In the genomic region with DNA sequence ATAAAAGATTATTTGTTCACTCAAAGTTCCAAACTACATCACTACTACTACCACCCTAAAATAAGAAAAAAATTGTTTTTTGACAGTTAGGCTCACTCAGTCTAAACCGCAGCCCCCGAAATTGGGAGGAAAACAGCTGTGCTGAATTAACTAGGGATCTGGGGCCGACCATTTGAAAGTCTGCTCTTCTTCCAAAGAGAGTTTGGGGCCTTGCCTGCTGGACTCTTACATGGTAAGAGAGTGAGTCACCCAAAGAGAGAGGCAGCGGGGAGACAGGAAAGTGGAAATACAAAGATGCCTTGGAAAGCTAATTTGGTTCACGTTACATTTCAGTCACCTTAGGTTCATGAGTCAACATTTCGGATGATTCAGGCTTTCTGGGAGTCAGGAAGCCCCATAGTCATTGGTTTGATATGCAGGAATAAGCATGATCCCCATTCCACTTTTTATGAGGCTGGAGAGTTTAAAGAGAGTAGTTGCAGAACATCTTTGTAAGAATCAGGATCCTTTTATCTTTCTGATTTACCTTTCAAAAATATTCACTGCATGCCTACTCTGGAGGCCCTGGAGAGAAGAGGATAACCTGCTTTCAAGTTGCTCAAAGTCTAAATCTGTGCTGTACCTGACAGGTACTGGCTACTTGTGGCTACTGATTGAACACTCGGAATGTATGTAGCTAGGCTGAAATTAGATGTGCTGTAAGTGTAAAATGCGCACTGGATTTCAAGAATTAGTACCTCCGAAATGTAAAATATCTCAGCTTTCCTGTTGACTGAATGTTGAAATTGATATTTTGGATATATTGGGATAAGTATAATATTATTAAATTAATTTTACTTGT, we compare ENCODE assay signal across 8 cellular contexts. TPM values are rescaled to one million over a fixed set of nuclear protein-coding genes. Genes with fewer than 3 reads are reported as not detected.
DNase-seq lines count a peak whose midpoint lies in the region; ATAC-seq and FAIRE-seq lines count a peak whose summit lies in the region.

No MANE protein-coding gene starts in this region.

- DNase-seq in stimulated activated CD4-positive, alpha-beta T cell treated with anti-CD3 and anti-CD28 coated beads, Interleukin-12 subunit alpha, Interleukin-12 subunit beta, amount 100 ng/mL, for 4 hours = peak; percentile 11
- DNase-seq in stimulated activated CD4-positive, alpha-beta T cell treated with anti-CD3 and anti-CD28 coated beads, Interleukin-4, amount 100 ng/mL, for 1 hour = no peak
- DNase-seq in NCI-H510A (lab: John Stamatoyannopoulos, UW) = peak; percentile 4
- peak; percentile 10 for DNase-seq in activated T-cell treated with anti-CD3 and anti-CD28 coated beads, Interleukin-2, amount 50 U/mL, for 4 hours
- DNase-seq in fibroblast of peridontal ligament (ENCODE audit: extremely low read depth) = peak; percentile 99
- DNase-seq in naive thymus-derived CD4-positive, alpha-beta T cell = peak in 3 of 9 donors; percentile 24 to 51 (median 26)
- DNase-seq in urothelium cell line (ENCODE audit: low spot score) = peak; percentile 86
- no peak for DNase-seq in NCI-H1694 treated with DMSO at 0.1 percent for 48 hours (lab: John Stamatoyannopoulos, UW)

- H3K4me3 ChIP-seq in naive thymus-derived CD4-positive, alpha-beta T cell (ENCODE audit: low read length) = peak overlapping the region; percentile 93

- POLR2A ChIA-PET in naive thymus-derived CD4-positive, alpha-beta T cell (lab: Charles Lee) = interaction anchor here (0.5 to 4.4 kb wide), 19 partner anchors 7 to 1080 kb away, joined by 3 to 35 read pairs (median 6); partner anchors contain the start of genes CFAP36, CLHC1, EML6 and PPP4R3B

- peak; percentile 17 for FAIRE-seq in urothelium cell line (lab: Jason Lieb, UNC)

- peaks cover 0 to 4% (median 0%) of the 10 kb centered on the region in 3 experiments for H3K36me3 ChIP-seq in naive thymus-derived CD4-positive, alpha-beta T cell (ENCODE audit: control insufficient read depth in 2 of 3, insufficient read depth in 3 of 3, low read length in 3 of 3)

- ATAC-seq in activated T-cell treated with anti-CD3 and anti-CD28 coated beads, Interleukin-2, amount 50 U/mL, for 4 hours = no peak
- ATAC-seq in naive thymus-derived CD4-positive, alpha-beta T cell = no peak

- peak overlapping the region; percentile 100 for H3K4me3 Mint-ChIP-seq in activated T-cell treated with anti-CD3 and anti-CD28 coated beads, Interleukin-2, amount 50 U/mL, for 4 hours
- peak overlapping the region; percentile 97 to 100 (median 100) for H3K4me3 Mint-ChIP-seq in naive thymus-derived CD4-positive, alpha-beta T cell

- no peaks in the 10 kb centered on the region for H3K27me3 Mint-ChIP-seq in activated T-cell treated with anti-CD3 and anti-CD28 coated beads, Interleukin-2, amount 50 U/mL, for 4 hours (ENCODE audit: low read depth)
- H3K27me3 Mint-ChIP-seq in naive thymus-derived CD4-positive, alpha-beta T cell = no peaks in the 10 kb centered on the region

- peak overlapping the region; percentile 81 for H3K27ac ChIP-seq in naive thymus-derived CD4-positive, alpha-beta T cell (ENCODE audit: low read depth, low read length)

- intact Hi-C loops in naive thymus-derived CD4-positive, alpha-beta T cell (cut with micrococcal nuclease) = loop anchor here (2.0 to 10.0 kb wide), 10 partner anchors 40 to 1284 kb away; partner anchors contain the start of genes PNPT1 (in 2 of the 2), CHAC2 (in 1 of the 2) and PSME4 (in 1 of the 2)

- peak overlapping the region; percentile 97 to 100 (median 100) for H3K27ac Mint-ChIP-seq in naive thymus-derived CD4-positive, alpha-beta T cell

- peaks cover 31 to 38% of the 10 kb centered on the region in 2 donors for H3K4me1 ChIP-seq in naive thymus-derived CD4-positive, alpha-beta T cell (ENCODE audit: control insufficient read depth in 2 of 2, insufficient read depth in 2 of 2, low read length in 2 of 2)

- no peaks in the 10 kb centered on the region for H3K27me3 ChIP-seq in naive thymus-derived CD4-positive, alpha-beta T cell (ENCODE audit: control insufficient read depth in 2 of 2, insufficient read depth in 2 of 2, low read length in 2 of 2)

- no peaks in the 10 kb centered on the region for H3K9me3 Mint-ChIP-seq in activated T-cell treated with anti-CD3 and anti-CD28 coated beads, Interleukin-2, amount 50 U/mL, for 4 hours
- no peaks in the 10 kb centered on the region for H3K9me3 Mint-ChIP-seq in naive thymus-derived CD4-positive, alpha-beta T cell

- H3K9me3 ChIP-seq in naive thymus-derived CD4-positive, alpha-beta T cell (ENCODE audit: control insufficient read depth in 2 of 3, low read length in 3 of 3) = no peaks in the 10 kb centered on the region

- CTCF ChIA-PET in naive thymus-derived CD4-positive, alpha-beta T cell (lab: Charles Lee) = interaction anchor here (0.6 to 3.5 kb wide), 7 partner anchors 10 to 344 kb away, joined by 3 to 21 read pairs (median 6); no protein-coding TSS in a partner anchor

- peaks cover 53% of the 10 kb centered on the region for H3K4me1 Mint-ChIP-seq in activated T-cell treated with anti-CD3 and anti-CD28 coated beads, Interleukin-2, amount 50 U/mL, for 4 hours (ENCODE audit: low read depth)
- peaks cover 33 to 73% (median 60%) of the 10 kb centered on the region in 7 donors for H3K4me1 Mint-ChIP-seq in naive thymus-derived CD4-positive, alpha-beta T cell

- H3K36me3 Mint-ChIP-seq in activated T-cell treated with anti-CD3 and anti-CD28 coated beads, Interleukin-2, amount 50 U/mL, for 4 hours (ENCODE audit: insufficient read depth) = no peaks in the 10 kb centered on the region
- H3K36me3 Mint-ChIP-seq in naive thymus-derived CD4-positive, alpha-beta T cell = peaks cover 0 to 14% (median 0%) of the 10 kb centered on the region in 5 donors

RNA-seq across cellular contexts. Expression of gene RTN4, which starts 1.0 kb away (rescaled TPM):
- 10 to 100 TPM; 71.4 to 75.9 (median 73.6) TPM for total RNA-seq in activated T-cell treated with anti-CD3 and anti-CD28 coated beads, Interleukin-2, amount 50 U/mL, for 4 hours
- 100 to 1,000 TPM in 1 of 5 experiments, 10 to 100 TPM in 4; 59.6 to 100 (median 65.1) TPM for total RNA-seq in naive thymus-derived CD4-positive, alpha-beta T cell
- polyA plus RNA-seq in naive thymus-derived CD4-positive, alpha-beta T cell = 100 to 1,000 TPM in 1 of 2 donors, 10 to 100 TPM in 1; 61.2 to 126 TPM

Comparison
In these comparisons a context has a peak if more than half of its experiments do, and no peak if none do; other contexts are left out.
1. DNase-seq: peak in stimulated activated CD4-positive, alpha-beta T cell treated with anti-CD3 and anti-CD28 coated beads, Interleukin-12 subunit alpha, Interleukin-12 subunit beta, amount 100 ng/mL, for 4 hours (single experiment), NCI-H510A (single experiment), activated T-cell treated with anti-CD3 and anti-CD28 coated beads, Interleukin-2, amount 50 U/mL, for 4 hours (single experiment), fibroblast of peridontal ligament (single experiment) and urothelium cell line (single experiment); none in stimulated activated CD4-positive, alpha-beta T cell treated with anti-CD3 and anti-CD28 coated beads, Interleukin-4, amount 100 ng/mL, for 1 hour (single experiment) and NCI-H1694 treated with DMSO at 0.1 percent for 48 hours (single experiment).